In the genomic region with DNA sequence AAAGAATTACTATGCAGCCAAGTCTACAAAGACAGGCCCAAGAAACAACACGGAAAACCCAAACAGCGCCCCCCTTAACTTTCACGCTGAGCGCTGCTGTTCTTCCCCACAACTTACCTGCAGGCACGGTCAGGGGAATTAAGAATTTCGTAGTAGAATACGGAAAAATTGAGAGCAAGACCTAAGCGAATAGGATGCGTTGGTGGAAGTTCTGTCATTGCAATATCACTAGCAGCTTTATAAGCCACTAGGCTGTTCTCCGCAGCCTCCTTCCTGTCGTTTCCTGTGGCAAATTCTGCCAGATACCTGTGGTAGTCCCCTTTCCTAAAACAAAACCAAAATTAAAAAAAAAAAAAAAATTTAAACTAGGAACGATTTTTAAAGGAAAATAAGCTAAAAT, we compare ENCODE assay signal across 14 cellular contexts. TPM values are rescaled to one million over a fixed set of nuclear protein-coding genes. Genes with fewer than 3 reads are reported as not detected.
DNase-seq lines count a peak whose midpoint lies in the region; ATAC-seq lines count a peak whose summit lies in the region.
"Had no signal": no experiment of that assay in that cellular context is flagged by ENCODE, and none has a peak within 500 bp of the region (broad histone marks: within the 10 kb centered on the region; RNA-seq: fewer than 3 reads in every experiment).

No MANE protein-coding gene starts in this region.

- peaks cover 79% of the 10 kb centered on the region for H3K36me3 Mint-ChIP-seq in activated T-cell treated with anti-CD3 and anti-CD28 coated beads, Interleukin-2, amount 50 U/mL, for 24 hours (ENCODE audit: low read depth)
- peaks cover 59% of the 10 kb centered on the region for H3K36me3 Mint-ChIP-seq in stimulated activated naive CD8-positive, alpha-beta T cell treated with anti-CD3 and anti-CD28 coated beads, Interleukin-15, Interleukin-2, amounts not matched to agents 100 ng/mL and 50 ng/mL, for 24 hours (ENCODE audit: low read depth)

- peak overlapping the region; percentile 93 for H3K27ac Mint-ChIP-seq in activated T-cell treated with anti-CD3 and anti-CD28 coated beads, Interleukin-2, amount 50 U/mL, for 24 hours
- H3K27ac Mint-ChIP-seq in stimulated activated naive CD8-positive, alpha-beta T cell treated with anti-CD3 and anti-CD28 coated beads, Interleukin-15, Interleukin-2, amounts not matched to agents 100 ng/mL and 50 ng/mL, for 24 hours: peak overlapping the region; percentile 89

- DNase-seq in activated T-cell treated with anti-CD3 and anti-CD28 coated beads, Interleukin-2, amount 50 U/mL, for 24 hours: no peak
- DNase-seq in activated T-cell treated with anti-CD3 and anti-CD28 coated beads for 4 hours (no peak), epithelial cell of prostate (ENCODE audit: low read depth, low spot score) (no peak), foreskin melanocyte (no peak), G401 (ENCODE audit: low spot score) (no peak)
- peak; percentile 8 for DNase-seq in activated CD4-positive, alpha-beta T cell treated with anti-CD3 and anti-CD28 coated beads, Interleukin-2, amount 50 U/mL, for 1 hour
- DNase-seq: hippocampal formation, KG1, NCI-H2081 treated with DMSO at 0.1 percent for 48 hours, pancreas, thyroid gland had no signal

- no peak for ATAC-seq in HG02884 (IDR thresholded peaks at IDR 0.05; ENCODE audit: unreplicated experiment)
- ATAC-seq: body of pancreas, pancreas had no signal

- in situ Hi-C loops in G401 (cut with HindIII; ENCODE audit: low sequenced_read_pairs): no loop called here

- no peaks in the 10 kb centered on the region for H3K9me3 Mint-ChIP-seq in activated T-cell treated with anti-CD3 and anti-CD28 coated beads, Interleukin-2, amount 50 U/mL, for 24 hours
- no peaks in the 10 kb centered on the region for H3K9me3 Mint-ChIP-seq in stimulated activated naive CD8-positive, alpha-beta T cell treated with anti-CD3 and anti-CD28 coated beads, Interleukin-15, Interleukin-2, amounts not matched to agents 100 ng/mL and 50 ng/mL, for 24 hours

- H3K27me3 Mint-ChIP-seq in activated T-cell treated with anti-CD3 and anti-CD28 coated beads, Interleukin-2, amount 50 U/mL, for 24 hours: no peaks in the 10 kb centered on the region
- no peaks in the 10 kb centered on the region for H3K27me3 Mint-ChIP-seq in stimulated activated naive CD8-positive, alpha-beta T cell treated with anti-CD3 and anti-CD28 coated beads, Interleukin-15, Interleukin-2, amounts not matched to agents 100 ng/mL and 50 ng/mL, for 24 hours

- peak overlapping the region; percentile 59 for H3K4me3 Mint-ChIP-seq in activated T-cell treated with anti-CD3 and anti-CD28 coated beads, Interleukin-2, amount 50 U/mL, for 24 hours
- H3K4me3 Mint-ChIP-seq in stimulated activated naive CD8-positive, alpha-beta T cell treated with anti-CD3 and anti-CD28 coated beads, Interleukin-15, Interleukin-2, amounts not matched to agents 100 ng/mL and 50 ng/mL, for 24 hours: peak overlapping the region; percentile 45

- peaks cover 54% of the 10 kb centered on the region for H3K4me1 Mint-ChIP-seq in activated T-cell treated with anti-CD3 and anti-CD28 coated beads, Interleukin-2, amount 50 U/mL, for 24 hours (ENCODE audit: low read depth)
- H3K4me1 Mint-ChIP-seq in stimulated activated naive CD8-positive, alpha-beta T cell treated with anti-CD3 and anti-CD28 coated beads, Interleukin-15, Interleukin-2, amounts not matched to agents 100 ng/mL and 50 ng/mL, for 24 hours (ENCODE audit: low read depth): peaks cover 60% of the 10 kb centered on the region

- H3K27ac ChIP-seq in epithelial cell of prostate: peak overlapping the region; percentile 28
- H3K27ac ChIP-seq: body of pancreas, pancreas had no signal

RNA-seq across cellular contexts. Expression of gene YWHAE, which starts 39.0 kb away (rescaled TPM):
- total RNA-seq in G401 (2014; rRNA removed; shearing (Covaris generic)): 293 and 311 TPM in 2 replicates
